ENCODE assay signal across 28 cellular contexts in the genomic region with DNA sequence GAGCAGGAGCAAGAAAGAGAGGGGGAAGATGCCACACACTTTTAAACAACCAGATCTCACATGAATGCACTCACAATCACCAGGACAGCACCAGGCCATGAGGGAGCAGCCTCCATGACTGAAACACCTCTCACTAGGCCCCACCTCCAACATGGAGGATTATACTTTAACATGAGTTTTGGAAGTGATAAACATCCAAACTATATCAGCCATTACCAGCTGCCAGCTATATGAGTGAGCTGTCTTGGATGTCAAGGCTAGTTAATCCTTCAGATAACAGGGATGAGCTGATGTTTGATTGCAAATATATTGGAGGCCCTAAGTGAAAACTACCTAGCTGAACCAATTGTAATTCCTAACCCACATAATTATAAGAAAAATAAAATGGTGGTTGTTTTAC.
"Had no signal": no experiment of that assay in that cellular context is flagged by ENCODE, and none has a peak within 500 bp of the region (broad histone marks: within the 10 kb centered on the region; RNA-seq: fewer than 3 reads in every experiment).

No MANE protein-coding gene starts in this region.

- H3K27ac ChIP-seq: adrenal gland, body of pancreas, esophagus squamous epithelium, gastroesophageal sphincter had no signal

- H3K9me3 ChIP-seq: adrenal gland, body of pancreas, esophagus squamous epithelium, gastroesophageal sphincter had no signal

- H3K36me3 ChIP-seq: adrenal gland, esophagus squamous epithelium, gastroesophageal sphincter had no signal

- DNase-seq: activated CD4-positive, alpha-beta memory T cell treated with anti-CD3 and anti-CD28 coated beads for 36 hours; activated CD4-positive, alpha-beta T cell treated with anti-CD3 and anti-CD28 coated beads for 36 hours; activated CD4-positive, alpha-beta T cell treated with anti-CD3 and anti-CD28 coated beads, Interleukin-2, amount 10 ng/mL, durations not matched to agents 24 days and 14 days; activated CD4-positive, CD25-positive, alpha-beta regulatory T cell; activated CD4-positive, CD25-positive, alpha-beta regulatory T cell treated with anti-CD3 and anti-CD28 coated beads, Interleukin-2, amount 50 U/mL, for 72 hours; activated CD8-positive, alpha-beta memory T cell treated with anti-CD3 and anti-CD28 coated beads, Interleukin-2, amount 10 ng/mL, durations not matched to agents 7 days and 5 days; activated CD8-positive, alpha-beta memory T cell treated with anti-CD3 and anti-CD28 coated beads, Interleukin-2, amount 50 U/mL, for 4 hours; activated CD8-positive, alpha-beta T cell treated with anti-CD3 and anti-CD28 coated beads, Interleukin-2, amount 10 ng/mL, durations not matched to agents 7 days and 5 days; activated effector memory CD4-positive, alpha-beta T cell treated with anti-CD3 and anti-CD28 coated beads, Interleukin-2, amount 50 U/mL, for 16 hours; activated naive CD4-positive, alpha-beta T cell treated with anti-CD3 and anti-CD28 coated beads for 36 hours; activated naive CD8-positive, alpha-beta T cell treated with anti-CD3 and anti-CD28 coated beads for 36 hours; activated naive CD8-positive, alpha-beta T cell treated with anti-CD3 and anti-CD28 coated beads, Interleukin-2, amount 50 U/mL, for 24 hours; activated T-cell treated with anti-CD3 and anti-CD28 coated beads, Interleukin-2, amount 50 U/mL, for 1 hour; activated T-cell treated with anti-CD3 and anti-CD28 coated beads, Interleukin-2, amount 50 U/mL, for 48 hours; adrenal gland; amygdala; aorta; body of pancreas; caudate nucleus; cortex of kidney; dermis blood vessel endothelial cell; effector CD4-positive, alpha-beta T cell; effector memory CD8-positive, alpha-beta T cell; esophagus squamous epithelium; foreskin melanocyte; T-helper 2 cell had no signal

- ATAC-seq: activated CD4-positive, alpha-beta T cell treated with anti-CD3 and anti-CD28 coated beads for 36 hours; activated CD8-positive, alpha-beta memory T cell treated with anti-CD3 and anti-CD28 coated beads, Interleukin-2, amount 10 ng/mL, durations not matched to agents 7 days and 5 days; activated CD8-positive, alpha-beta T cell treated with anti-CD3 and anti-CD28 coated beads, Interleukin-2, amount 10 ng/mL, durations not matched to agents 7 days and 5 days; activated naive CD8-positive, alpha-beta T cell treated with anti-CD3 and anti-CD28 coated beads, Interleukin-2, amount 50 U/mL, for 24 hours; body of pancreas; effector memory CD8-positive, alpha-beta T cell; gastroesophageal sphincter had no signal

- H3K4me1 ChIP-seq: adrenal gland, body of pancreas, esophagus squamous epithelium, gastroesophageal sphincter had no signal

- H3K4me3 ChIP-seq: adrenal gland, body of pancreas, esophagus squamous epithelium, gastroesophageal sphincter had no signal

- H3K27me3 ChIP-seq: adrenal gland, body of pancreas, esophagus squamous epithelium, gastroesophageal sphincter had no signal

- FAIRE-seq: colon had no signal
